8 cellular contexts compared by ENCODE assay signal in the genomic region with DNA sequence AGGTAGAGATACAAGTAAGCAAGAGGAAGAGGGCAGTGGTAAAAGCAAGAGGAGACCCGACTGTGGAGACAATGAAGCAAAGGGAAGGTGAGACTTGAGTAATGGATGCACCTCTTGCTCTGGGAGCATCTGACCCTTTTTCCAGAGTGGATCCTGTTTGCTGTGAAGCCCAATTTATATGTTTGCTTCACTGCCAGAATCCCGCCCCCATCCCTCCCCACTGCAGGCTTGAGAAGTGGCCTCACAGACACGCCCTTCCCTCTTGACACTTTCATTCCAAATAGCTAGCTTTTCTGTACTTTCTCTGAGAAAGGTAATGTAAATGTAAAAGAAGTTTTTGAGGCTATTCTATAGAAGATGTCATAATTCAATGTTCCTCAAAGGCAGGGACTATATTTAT. TPM values are rescaled to one million over a fixed set of nuclear protein-coding genes. Genes with fewer than 3 reads are reported as not detected.
DNase-seq lines count a peak whose midpoint lies in the region; ATAC-seq, FAIRE-seq and TF ChIP-seq lines count a peak whose summit lies in the region.

No MANE protein-coding gene starts in this region.

- H3K9ac ChIP-seq in DND-41 (ENCODE audit: low read depth, low read length) = peak overlapping the region; percentile 47; the same call in 1 of the 2 replicates
- no peak overlapping the region for H3K9ac ChIP-seq in colonic mucosa (ENCODE audit: low read depth in 2 of 2, low read length in 2 of 2)

- H4K20me1 ChIP-seq in DND-41 (ENCODE audit: insufficient read depth, low read length) = no peaks in the 10 kb centered on the region

- H3K4me1 ChIP-seq in DND-41 (ENCODE audit: insufficient read depth, low read length) (peaks cover 21% of the 10 kb centered on the region), colonic mucosa (peaks cover 4% of the 10 kb centered on the region), neuron (ENCODE audit: insufficient read depth, low read length) (peaks cover 38% of the 10 kb centered on the region)

- H3K27ac ChIP-seq in DND-41 (ENCODE audit: low read length) = no peak overlapping the region
- no peak overlapping the region for H3K27ac ChIP-seq in colonic mucosa

- H3K27me3 ChIP-seq in DND-41 (ENCODE audit: insufficient read depth, low read length, poor library complexity) = no peaks in the 10 kb centered on the region
- H3K27me3 ChIP-seq in colonic mucosa = no peaks in the 10 kb centered on the region
- H3K27me3 ChIP-seq in neuron (ENCODE audit: insufficient read depth, low read length) = no peaks in the 10 kb centered on the region

- FAIRE-seq in D721Med (lab: Jason Lieb, UNC) = no peak

- no peak for ATAC-seq in DND-41 (ENCODE audit: insufficient read depth, low read depth)

- H3K4me2 ChIP-seq in DND-41 (ENCODE audit: insufficient read depth, low read length) = peak overlapping the region; percentile 63

- intact Hi-C loops in colonic mucosa (cut with DNase I) = no loop called here

- H3K4me3 ChIP-seq in DND-41 (ENCODE audit: low read depth in 1 of 2, low read length in 2 of 2) (peak overlapping the region in 1 of 2 experiments; percentile 77; a peak in 1 of 4 replicates), colonic mucosa (peak overlapping the region; percentile 60), neuron (ENCODE audit: low read length) (peak overlapping the region; percentile 56)

- H2AFZ ChIP-seq in DND-41 (ENCODE audit: low read depth, low read length) = peak overlapping the region; percentile 71; the same call in 1 of the 2 replicates
- peak overlapping the region; percentile 1 for H2AFZ ChIP-seq in neuron (ENCODE audit: low read depth, low read length)

- DNase-seq in DND-41 (no peak), NCI-H146 treated with DMSO at 0.1 percent for 48 hours (lab: John Stamatoyannopoulos, UW; ENCODE audit: unreplicated experiment) (peak; percentile 10), colonic mucosa (no peak), HuH-7.5 (ENCODE audit: low spot score) (no peak), D721Med (ENCODE audit: insufficient read length, low spot score) (no peak), NCI-H1092 treated with DMSO at 0.1 percent for 48 hours (lab: John Stamatoyannopoulos, UW) (no peak)
- DNase-seq in stimulated activated CD4-positive, alpha-beta T cell treated with anti-CD3 and anti-CD28 coated beads, Interleukin-4, amount 100 ng/mL, for 4 hours = no peak

- TF ChIP-seq CTCF in DND-41 (IDR thresholded peaks at IDR 0.05; ENCODE audit: borderline replicate concordance, extremely low read depth, low read length, poor library complexity, severe bottlenecking) = no peak
- no peak for TF ChIP-seq CTCF in colonic mucosa (IDR thresholded peaks at IDR 0.05)
- no peak for TF ChIP-seq CTCF in D721Med (IDR thresholded peaks at IDR 0.05; ENCODE audit: insufficient read depth, missing control alignments)

- H3K36me3 ChIP-seq in DND-41 (ENCODE audit: insufficient read depth, low read length) = no peaks in the 10 kb centered on the region
- no peaks in the 10 kb centered on the region for H3K36me3 ChIP-seq in colonic mucosa
- H3K36me3 ChIP-seq in neuron (ENCODE audit: insufficient read depth, low read length) = peaks cover 8% of the 10 kb centered on the region

- H3K9me3 ChIP-seq in DND-41 (ENCODE audit: insufficient read depth, low read length, severe bottlenecking) (no peaks in the 10 kb centered on the region), colonic mucosa (no peaks in the 10 kb centered on the region), neuron (ENCODE audit: low read length) (peaks cover 2% of the 10 kb centered on the region)

- no peaks in the 10 kb centered on the region for H3K79me2 ChIP-seq in DND-41 (ENCODE audit: insufficient read depth, low read length)

RNA-seq across cellular contexts. Expression of a gene that starts 0.7 kb away (rescaled TPM):
- total RNA-seq in colonic mucosa = 10 to 100 TPM; 39.2 to 64.6 TPM

RNA-seq across cellular contexts. Expression of a gene that starts 12.6 kb away (rescaled TPM):
- total RNA-seq in colonic mucosa = 10 to 100 TPM; 14.9 to 16.8 TPM

RNA-seq across cellular contexts. Expression of a gene that starts 38.8 kb away (rescaled TPM):
- total RNA-seq in colonic mucosa = 10 to 100 TPM; 37.0 to 39.5 TPM
